ENCODE assay signal across 18 cellular contexts in genomic region chr3:194713299-194714121, GRCh38. TPM values are rescaled to one million over a fixed set of nuclear protein-coding genes. Genes with fewer than 3 reads are reported as not detected.
A peak's percentile ranks its signal among the peaks of the same experiment; 100 is the strongest.
DNase-seq lines count a peak whose midpoint lies in the region; FAIRE-seq and TF ChIP-seq lines count a peak whose summit lies in the region.
"Had no signal": no experiment of that assay in that cellular context is flagged by ENCODE, and none has a peak within 500 bp of the region (broad histone marks: within the 10 kb centered on the region; RNA-seq: fewer than 3 reads in every experiment).

No MANE protein-coding gene starts in this region.

- H3K27ac ChIP-seq in SK-N-MC, result no peak overlapping the region
- H3K27ac ChIP-seq in mesodermal cell (ENCODE audit: low read depth, low read length, severe bottlenecking), result peak overlapping the region; percentile 16
- H3K27ac ChIP-seq in testis, result no peak overlapping the region
- no peak overlapping the region for H3K27ac ChIP-seq in suprapubic skin
- H3K27ac ChIP-seq: C4-2B had no signal

- H3K4me3 ChIP-seq in SK-N-MC (no peak overlapping the region), mesodermal cell (ENCODE audit: extremely low read depth, insufficient read depth, low read length, poor library complexity, severe bottlenecking) (no peak overlapping the region), testis (no peak overlapping the region), suprapubic skin (no peak overlapping the region)

- H3K4me1 ChIP-seq in mesodermal cell (ENCODE audit: control insufficient read depth, insufficient read depth, low read length, poor library complexity, severe bottlenecking), result peaks cover 27% of the 10 kb centered on the region
- H3K4me1 ChIP-seq in testis, result no peaks in the 10 kb centered on the region
- peaks cover 9% of the 10 kb centered on the region for H3K4me1 ChIP-seq in suprapubic skin

- H3K36me3 ChIP-seq in SK-N-MC (ENCODE audit: insufficient read depth, low read length), result no peaks in the 10 kb centered on the region
- H3K36me3 ChIP-seq in mesodermal cell (ENCODE audit: control insufficient read depth, insufficient read depth, low read length), result no peaks in the 10 kb centered on the region
- no peaks in the 10 kb centered on the region for H3K36me3 ChIP-seq in testis (ENCODE audit: low read depth, missing control alignments)
- no peaks in the 10 kb centered on the region for H3K36me3 ChIP-seq in suprapubic skin

- TF ChIP-seq POLR2A in testis (IDR thresholded peaks at IDR 0.05), result no peak
- no peak for TF ChIP-seq POLR2A in suprapubic skin (IDR thresholded peaks at IDR 0.05)

- peak overlapping the region; percentile 16 for H3K9ac ChIP-seq in SK-N-MC (ENCODE audit: insufficient read length)
- H3K9ac ChIP-seq: SK-N-SH had no signal

- no peak for TF ChIP-seq CTCF in testis (IDR thresholded peaks at IDR 0.05)
- no peak for TF ChIP-seq CTCF in suprapubic skin (IDR thresholded peaks at IDR 0.05)

- DNase-seq in SK-N-MC (ENCODE audit: low read depth, low spot score), result no peak
- DNase-seq in testis, result peak; percentile 28
- DNase-seq in HT-29 (ENCODE audit: low spot score), result no peak
- no peak for DNase-seq in suprapubic skin (ENCODE audit: low spot score in 2 of 2)
- no peak for DNase-seq in NCI-H1092 treated with DMSO at 0.1 percent for 48 hours (lab: John Stamatoyannopoulos, UW)
- DNase-seq: ACHN, H7, KG1, MV-4-11, NCI-H1417, NCI-H187, NCI-H526 treated with DMSO at 0.1 percent for 48 hours, Right ventricle myocardium superior, SK-N-SH had no signal

- intact Hi-C loops in testis (cut with DNase I; ENCODE audit: low total_unique reads), result no loop called here

- peak; percentile 42 for FAIRE-seq in G401.6 (lab: Jason Lieb, UNC)
- FAIRE-seq: D721Med had no signal

- H3K9me3 ChIP-seq in SK-N-MC (ENCODE audit: low read depth, low read length), result no peaks in the 10 kb centered on the region
- no peaks in the 10 kb centered on the region for H3K9me3 ChIP-seq in mesodermal cell (ENCODE audit: control insufficient read depth, low read length)
- H3K9me3 ChIP-seq in testis, result no peaks in the 10 kb centered on the region
- no peaks in the 10 kb centered on the region for H3K9me3 ChIP-seq in suprapubic skin
- H3K9me3 ChIP-seq: SK-N-SH had no signal

- no peak for TF ChIP-seq EP300 in suprapubic skin (IDR thresholded peaks at IDR 0.05)

- 87 to 91% methylated on average over 7 of the region's 8 CpGs for WGBS in mesodermal cell (ENCODE audit: insufficient coverage in 2 of 2), 2 experiments
- WGBS in testis, 2 donors, result 60 to 72% methylated on average over 8 of the region's 8 CpGs
- WGBS in suprapubic skin, result 67% methylated on average over 8 of the region's 8 CpGs

- H3K27me3 ChIP-seq in testis, result no peaks in the 10 kb centered on the region
- H3K27me3 ChIP-seq in suprapubic skin, result no peaks in the 10 kb centered on the region

RNA-seq across cellular contexts. Expression of gene FAM43A, which starts 27.8 kb away (rescaled TPM):
- polyA plus RNA-seq in mesodermal cell (2013, experiment 1 of 2), result 25.7 TPM
- 21.7 TPM for polyA plus RNA-seq in mesodermal cell (2013, experiment 2 of 2)
- total RNA-seq in testis, result 10 to 100 TPM; 13.1 to 22.1 TPM
- polyA plus RNA-seq in testis (ENCODE audit: insufficient read depth, low read depth, low replicate concordance), result 7.5 TPM
- 0.33 and 0.57 TPM in 2 replicates for total RNA-seq in HT-29 (2014; rRNA removed; shearing (Covaris generic))
- total RNA-seq in suprapubic skin, result 10 to 100 TPM in 3 of 4 donors, 1 to 10 TPM in 1; 9.3 to 60.9 (median 26.9) TPM

RNA-seq across cellular contexts. Expression of gene LSG1, which starts 41.5 kb away (rescaled TPM):
- polyA plus RNA-seq in mesodermal cell (2013, experiment 1 of 2), result 18.1 TPM
- polyA plus RNA-seq in mesodermal cell (2013, experiment 2 of 2), result 19.1 TPM
- total RNA-seq in testis, result 10 to 100 TPM; 50.5 to 56.1 TPM
- 47.4 TPM for polyA plus RNA-seq in testis (ENCODE audit: insufficient read depth, low read depth, low replicate concordance)
- total RNA-seq in HT-29 (2014; rRNA removed; shearing (Covaris generic)), result 37.8 and 44.5 TPM in 2 replicates
- 10 to 100 TPM; 51.7 to 86.5 (median 56.6) TPM for total RNA-seq in suprapubic skin
